ENCODE assay signal across 32 cellular contexts in the genomic region with DNA sequence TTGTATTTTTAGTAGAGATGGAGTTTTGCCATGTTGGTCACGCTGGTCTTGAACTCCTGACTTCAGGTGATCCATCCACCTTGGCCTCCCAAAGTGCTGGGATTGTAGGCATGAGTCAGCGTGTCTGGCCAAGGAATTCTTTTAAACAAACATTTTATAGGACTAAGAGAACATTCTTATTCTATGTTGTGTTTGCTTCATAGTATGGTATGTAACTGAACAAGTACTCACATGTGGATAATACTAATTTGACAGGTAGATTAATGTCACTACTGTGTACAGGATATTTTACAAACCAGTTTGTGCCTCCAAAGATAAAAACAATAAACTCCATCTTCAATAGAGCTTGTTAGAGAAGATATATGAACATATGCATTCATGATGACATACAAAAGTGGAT.
"Had no signal": no experiment of that assay in that cellular context is flagged by ENCODE, and none has a peak within 500 bp of the region (broad histone marks: within the 10 kb centered on the region; RNA-seq: fewer than 3 reads in every experiment).

No MANE protein-coding gene starts in this region.

- H3K9ac ChIP-seq: KMS-11 had no signal

- H3K36me3 Mint-ChIP-seq: activated CD4-positive, alpha-beta memory T cell treated with anti-CD3 and anti-CD28 coated beads for 36 hours; activated naive CD8-positive, alpha-beta T cell treated with anti-CD3 and anti-CD28 coated beads for 36 hours had no signal

- H3K4me1 ChIP-seq: Peyer's patch had no signal

- H3K4me1 Mint-ChIP-seq: activated B cell treated with CpG ODN at 0.5 μM for 24 hours; activated naive CD8-positive, alpha-beta T cell treated with anti-CD3 and anti-CD28 coated beads for 36 hours had no signal

- H3K4me3 ChIP-seq: Peyer's patch had no signal

- H3K4me3 Mint-ChIP-seq: activated B cell treated with CpG ODN at 0.5 μM for 24 hours; activated CD4-positive, alpha-beta memory T cell treated with anti-CD3 and anti-CD28 coated beads for 36 hours; activated naive CD8-positive, alpha-beta T cell treated with anti-CD3 and anti-CD28 coated beads for 36 hours had no signal

- ATAC-seq: PC-3 had no signal

- H3K27ac ChIP-seq: brain microvascular endothelial cell, KMS-11, Peyer's patch, VCaP had no signal

- H3K4me2 ChIP-seq: KMS-11 had no signal

- H3K27ac Mint-ChIP-seq: activated B cell treated with CpG ODN at 0.5 μM for 24 hours; activated CD4-positive, alpha-beta memory T cell treated with anti-CD3 and anti-CD28 coated beads for 36 hours; activated naive CD8-positive, alpha-beta T cell treated with anti-CD3 and anti-CD28 coated beads for 36 hours had no signal

- H3K27me3 ChIP-seq: brain microvascular endothelial cell, Peyer's patch had no signal

- H3K36me3 ChIP-seq: brain microvascular endothelial cell, Peyer's patch had no signal

- H3K9me3 ChIP-seq: Peyer's patch had no signal

- DNase-seq: activated B cell treated with CpG ODN at 0.5 μM for 24 hours; activated CD4-positive, alpha-beta memory T cell treated with anti-CD3 and anti-CD28 coated beads for 36 hours; activated CD4-positive, alpha-beta T cell treated with anti-CD3 and anti-CD28 coated beads for 4 hours; activated CD4-positive, alpha-beta T cell treated with anti-CD3 and anti-CD28 coated beads, Interleukin-2, amount 50 U/mL, for 1 hour; activated CD4-positive, CD25-positive, alpha-beta regulatory T cell treated with anti-CD3 and anti-CD28 coated beads, Interleukin-2, amount 50 U/mL, for 72 hours; activated CD8-positive, alpha-beta memory T cell treated with anti-CD3 and anti-CD28 coated beads, Interleukin-2, amount 50 U/mL, for 4 hours; activated effector memory CD4-positive, alpha-beta T cell treated with anti-CD3 and anti-CD28 coated beads, Interleukin-2, amount 50 U/mL, for 16 hours; activated naive CD4-positive, alpha-beta T cell; activated naive CD4-positive, alpha-beta T cell treated with anti-CD3 and anti-CD28 coated beads, Interleukin-2, amount 50 U/mL, for 16 hours; activated naive CD8-positive, alpha-beta T cell treated with anti-CD3 and anti-CD28 coated beads for 36 hours; activated T-cell treated with anti-CD3 and anti-CD28 coated beads, Interleukin-2, amount 50 U/mL, for 48 hours; amniotic stem cell; aorta; brain microvascular endothelial cell; NCI-H1048; NCI-H1105 treated with DMSO at 0.1 percent for 48 hours; NCI-H1436 treated with DMSO at 0.1 percent for 48 hours; NCI-H1694 treated with DMSO at 0.1 percent for 48 hours; NCI-H2029; NCI-H345; NCI-H524 treated with DMSO at 0.1 percent for 48 hours; NK-92 treated with Interleukin-12 subunit alpha and Interleukin-12 subunit beta, amount 100 ng/mL, for 24 hours; PC-3; Peyer's patch; Right ventricle myocardium superior; RPMI8226; SW 1271; T-helper 1 cell; T-helper 2 cell; T-helper 9 cell had no signal

- H3K27me3 Mint-ChIP-seq: activated B cell treated with CpG ODN at 0.5 μM for 24 hours; activated CD4-positive, alpha-beta memory T cell treated with anti-CD3 and anti-CD28 coated beads for 36 hours; activated naive CD8-positive, alpha-beta T cell treated with anti-CD3 and anti-CD28 coated beads for 36 hours had no signal
